Comparison of ENCODE assay signal across 8 cellular contexts in the genomic region with DNA sequence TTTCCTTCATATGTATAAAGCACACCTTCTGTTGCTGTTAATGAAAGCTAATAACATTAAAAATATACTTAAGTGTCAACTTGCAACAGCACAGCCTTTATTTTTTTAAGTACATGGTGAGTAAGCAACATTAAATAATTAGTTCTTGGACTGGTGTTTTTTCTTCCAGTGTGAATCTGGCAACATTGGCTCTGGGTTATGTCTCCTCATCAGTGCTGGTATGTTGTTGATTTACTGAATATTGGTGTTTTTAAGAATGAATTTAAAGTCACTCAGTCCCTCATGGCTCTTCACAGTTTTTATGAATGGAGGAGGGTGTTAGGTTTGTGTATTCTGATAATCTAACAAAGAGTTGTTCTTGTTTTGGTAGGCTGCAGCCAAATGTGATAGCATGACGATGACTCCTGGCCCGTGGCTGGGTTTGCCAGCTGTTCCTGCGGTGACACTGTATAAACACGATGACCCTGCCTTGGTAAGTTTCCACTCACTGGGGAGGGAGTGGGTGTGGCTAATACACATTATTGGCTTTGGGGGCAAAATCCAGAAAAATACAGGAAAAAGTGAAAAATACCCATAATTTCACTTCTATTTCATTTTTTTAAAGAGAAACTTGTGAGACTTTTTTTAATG. TPM values are rescaled to one million over a fixed set of nuclear protein-coding genes. Genes with fewer than 3 reads are reported as not detected.
DNase-seq lines count a peak whose midpoint lies in the region; ATAC-seq and TF ChIP-seq lines count a peak whose summit lies in the region.
"Not testable (repeated sequence)": the region's sequence is repeated elsewhere in the genome, so short reads cannot be mapped to it uniquely, and the experiment has no call there.

No MANE protein-coding gene starts in this region.

- not testable (repeated sequence) for H3K27me3 ChIP-seq in right lobe of liver

- H3K27ac ChIP-seq in right lobe of liver: peak overlapping the region in 1 of 3 donors; percentile 12

- H3K27me3 Mint-ChIP-seq in activated B cell treated with CpG ODN at 0.5 μM for 24 hours, type B pancreatic cell: not testable (repeated sequence)

- H3K4me3 Mint-ChIP-seq in activated B cell treated with CpG ODN at 0.5 μM for 24 hours, type B pancreatic cell: not testable (repeated sequence)

- H3K36me3 ChIP-seq in right lobe of liver: peaks cover 4 to 69% (median 35%) of the 10 kb centered on the region in 4 donors

- POLR2A ChIA-PET in activated B cell treated with CpG ODN at 0.5 μM for 24 hours (lab: Charles Lee): interaction anchor here (0.6 kb wide), 1 partner anchor 706 kb away, joined by 8 read pairs; no protein-coding TSS in a partner anchor

- 9% methylated on average over 4 of the region's 4 CpGs for WGBS in right lobe of liver (ENCODE audit: insufficient coverage, low coverage, low lambda C conversion rate, missing lambda C conversion rate)

- in situ Hi-C loops in Caki2 (cut with HindIII; ENCODE audit: low pct_unique_long_range_greater_than_20kb, low sequenced_read_pairs): not testable (repeated sequence)

- H3K4me1 ChIP-seq in right lobe of liver: peaks cover 0 to 16% (median 6%) of the 10 kb centered on the region in 4 donors

- not testable (repeated sequence) for TF ChIP-seq POLR2A in right lobe of liver (IDR thresholded peaks at IDR 0.05)

- not testable (repeated sequence) for ATAC-seq in activated B cell treated with CpG ODN at 0.5 μM for 24 hours (ENCODE audit: low read depth)
- peak; percentile 76 to 83 (median 80) for ATAC-seq in right lobe of liver

- H3K36me3 Mint-ChIP-seq in activated B cell treated with CpG ODN at 0.5 μM for 24 hours (ENCODE audit: low read depth) (peaks cover 56% of the 10 kb centered on the region), type B pancreatic cell (peaks cover 33% of the 10 kb centered on the region)

- H3K9me3 Mint-ChIP-seq in activated B cell treated with CpG ODN at 0.5 μM for 24 hours, type B pancreatic cell: not testable (repeated sequence)

- intact Hi-C loops in activated B cell treated with CpG ODN at 0.5 μM for 24 hours (cut with micrococcal nuclease); right lobe of liver (cut with DNase I): not testable (repeated sequence)

- H3K4me3 ChIP-seq in choroid plexus epithelial cell (ENCODE audit: low read depth, low read length); right lobe of liver: not testable (repeated sequence)

- H3K27ac Mint-ChIP-seq in activated B cell treated with CpG ODN at 0.5 μM for 24 hours (peak overlapping the region; percentile 65), type B pancreatic cell (peak overlapping the region; percentile 37)

- DNase-seq in Caki2 (ENCODE audit: low read depth) (peak; percentile 54), NCI-H146 (lab: John Stamatoyannopoulos, UW) (peak; percentile 26), choroid plexus epithelial cell (ENCODE audit: low read depth) (peak; percentile 67), foreskin melanocyte (peak; percentile 78), right lobe of liver (peak in 1 of 3 donors; percentile 70), pulmonary artery endothelial cell (ENCODE audit: low read depth, low spot score) (peak; percentile 63)
- DNase-seq in activated B cell treated with CpG ODN at 0.5 μM for 24 hours; type B pancreatic cell (ENCODE audit: extremely low spot score, unreplicated experiment): not testable (repeated sequence)

- CTCF ChIA-PET in activated B cell treated with CpG ODN at 0.5 μM for 24 hours (lab: Charles Lee): not testable (repeated sequence)

- H3K4me1 Mint-ChIP-seq in activated B cell treated with CpG ODN at 0.5 μM for 24 hours (peaks cover 35% of the 10 kb centered on the region), type B pancreatic cell (ENCODE audit: unreplicated experiment) (peaks cover 11% of the 10 kb centered on the region)

- not testable (repeated sequence) for H3K9me3 ChIP-seq in right lobe of liver

- TF ChIP-seq CTCF in activated B cell treated with CpG ODN at 0.5 μM for 24 hours (IDR thresholded peaks at IDR 0.05); choroid plexus epithelial cell (conservative IDR thresholded peaks at IDR 0.05; ENCODE audit: low read depth, low read length); right lobe of liver (IDR thresholded peaks at IDR 0.05); type B pancreatic cell (conservative IDR thresholded peaks at IDR 0.05): not testable (repeated sequence)

RNA-seq across cellular contexts. Expression of a gene that starts 38.8 kb away (rescaled TPM):
- total RNA-seq in Caki2 (2014; rRNA removed; shearing (Covaris generic); ENCODE audit: low replicate concordance): 27.6 and 51.4 TPM in 2 replicates
- total RNA-seq in activated B cell treated with CpG ODN at 0.5 μM for 24 hours: 24.1 and 27.7 TPM in 2 replicates
- 10 to 100 TPM; 14.7 to 30.0 (median 16.8) TPM for total RNA-seq in right lobe of liver
- 110 and 150 TPM in 2 replicates for total RNA-seq in pulmonary artery endothelial cell
- 30.4 and 45.3 TPM in 2 replicates for total RNA-seq in type B pancreatic cell (ENCODE audit: low replicate concordance)

RNA-seq across cellular contexts. Expression of a gene that starts 42.2 kb away (rescaled TPM):
- total RNA-seq in Caki2 (2014; rRNA removed; shearing (Covaris generic); ENCODE audit: low replicate concordance): 89.3 and 101 TPM in 2 replicates
- total RNA-seq in activated B cell treated with CpG ODN at 0.5 μM for 24 hours (59.2 and 68.9 TPM in 2 replicates), right lobe of liver (100 to 1,000 TPM in 4 of 6 experiments, 10 to 100 TPM in 2; 78.8 to 144 (median 111) TPM), pulmonary artery endothelial cell (77.4 and 79.2 TPM in 2 replicates), type B pancreatic cell (ENCODE audit: low replicate concordance) (130 and 198 TPM in 2 replicates)
